ENCODE assay signal across 23 cellular contexts in genomic region chr7:82384779-82385178, GRCh38. TPM values are rescaled to one million over a fixed set of nuclear protein-coding genes. Genes with fewer than 3 reads are reported as not detected.
"Had no signal": no experiment of that assay in that cellular context is flagged by ENCODE, and none has a peak within 500 bp of the region (broad histone marks: within the 10 kb centered on the region; RNA-seq: fewer than 3 reads in every experiment).

No MANE protein-coding gene starts in this region.

- DNase-seq: activated CD4-positive, alpha-beta T cell treated with anti-CD3 and anti-CD28 coated beads, Interleukin-2, amount 50 U/mL, for 48 hours; activated CD8-positive, alpha-beta memory T cell treated with anti-CD3 and anti-CD28 coated beads, Interleukin-2, amount 50 U/mL, for 48 hours; activated naive CD4-positive, alpha-beta T cell treated with anti-CD3 and anti-CD28 coated beads for 36 hours; activated T-cell treated with anti-CD3 and anti-CD28 coated beads, Interleukin-2, amount 50 U/mL, for 48 hours; cerebellar nuclear complex; esophagus squamous epithelium; heart right ventricle; kidney; left lung; naive B cell; posterior cingulate gyrus; small intestine; stimulated activated CD4-positive, alpha-beta T cell treated with anti-CD3 and anti-CD28 coated beads, Interleukin-2, amount 100 ng/mL, for 24 hours; stimulated activated naive CD8-positive, alpha-beta T cell treated with anti-CD3 and anti-CD28 coated beads, Interleukin-15, amount 100 ng/mL, for 72 hours; T-helper 9 cell; tibial artery had no signal

- H3K9me3 Mint-ChIP-seq: activated naive CD4-positive, alpha-beta T cell treated with anti-CD3 and anti-CD28 coated beads for 36 hours; neural progenitor cell; stimulated activated effector memory CD8-positive, alpha-beta T cell treated with anti-CD3 and anti-CD28 coated beads, Interleukin-12 subunit alpha, Interleukin-12 subunit beta, amount 100 ng/mL, for 72 hours; stimulated activated naive CD8-positive, alpha-beta T cell treated with anti-CD3 and anti-CD28 coated beads, Interleukin-15, amount 100 ng/mL, for 72 hours had no signal

- H2AFZ ChIP-seq: neural progenitor cell had no signal

- H3K36me3 ChIP-seq: esophagus squamous epithelium, gastroesophageal sphincter, heart right ventricle, left lung, neural progenitor cell, tibial artery had no signal

- ATAC-seq: gastroesophageal sphincter; heart right ventricle; left lung; sciatic nerve; stimulated activated naive CD8-positive, alpha-beta T cell treated with anti-CD3 and anti-CD28 coated beads, Interleukin-15, amount 100 ng/mL, for 72 hours had no signal

- FAIRE-seq: kidney, small intestine had no signal

- H3K4me3 Mint-ChIP-seq: activated naive CD4-positive, alpha-beta T cell treated with anti-CD3 and anti-CD28 coated beads for 36 hours; naive B cell; neural progenitor cell; stimulated activated effector memory CD8-positive, alpha-beta T cell treated with anti-CD3 and anti-CD28 coated beads, Interleukin-12 subunit alpha, Interleukin-12 subunit beta, amount 100 ng/mL, for 72 hours; stimulated activated naive CD8-positive, alpha-beta T cell treated with anti-CD3 and anti-CD28 coated beads, Interleukin-15, amount 100 ng/mL, for 72 hours had no signal

- H3K4me1 Mint-ChIP-seq: naive B cell; stimulated activated effector memory CD8-positive, alpha-beta T cell treated with anti-CD3 and anti-CD28 coated beads, Interleukin-12 subunit alpha, Interleukin-12 subunit beta, amount 100 ng/mL, for 72 hours; stimulated activated naive CD8-positive, alpha-beta T cell treated with anti-CD3 and anti-CD28 coated beads, Interleukin-15, amount 100 ng/mL, for 72 hours had no signal

- H3K27ac ChIP-seq: coronary artery, esophagus squamous epithelium, gastroesophageal sphincter, heart right ventricle, left lung, neural progenitor cell, tibial artery had no signal

- H3K27me3 Mint-ChIP-seq: naive B cell; stimulated activated naive CD8-positive, alpha-beta T cell treated with anti-CD3 and anti-CD28 coated beads, Interleukin-15, amount 100 ng/mL, for 72 hours had no signal

- H3K27ac Mint-ChIP-seq: activated naive CD4-positive, alpha-beta T cell treated with anti-CD3 and anti-CD28 coated beads for 36 hours; naive B cell; neural progenitor cell; stimulated activated effector memory CD8-positive, alpha-beta T cell treated with anti-CD3 and anti-CD28 coated beads, Interleukin-12 subunit alpha, Interleukin-12 subunit beta, amount 100 ng/mL, for 72 hours; stimulated activated naive CD8-positive, alpha-beta T cell treated with anti-CD3 and anti-CD28 coated beads, Interleukin-15, amount 100 ng/mL, for 72 hours had no signal

- H3K4me1 ChIP-seq: left lung, tibial artery had no signal

- H3K27me3 ChIP-seq: esophagus squamous epithelium, gastroesophageal sphincter, heart right ventricle, left lung, neural progenitor cell, tibial artery had no signal

- H3K36me3 Mint-ChIP-seq: naive B cell; neural progenitor cell; stimulated activated effector memory CD8-positive, alpha-beta T cell treated with anti-CD3 and anti-CD28 coated beads, Interleukin-12 subunit alpha, Interleukin-12 subunit beta, amount 100 ng/mL, for 72 hours had no signal

- H3K9me3 ChIP-seq: esophagus squamous epithelium, gastroesophageal sphincter, heart right ventricle, left lung, tibial artery had no signal

- H3K4me3 ChIP-seq: coronary artery, esophagus squamous epithelium, gastroesophageal sphincter, heart right ventricle, left lung, lung, neural progenitor cell, tibial artery had no signal

- H3K9ac ChIP-seq: neural progenitor cell had no signal

RNA-seq across cellular contexts. Expression of gene CACNA2D1, which starts 58.8 kb away (rescaled TPM):
- total RNA-seq: activated CD8-positive, alpha-beta memory T cell treated with anti-CD3 and anti-CD28 coated beads for 36 hours; activated naive CD4-positive, alpha-beta T cell treated with anti-CD3 and anti-CD28 coated beads for 36 hours had no signal
